Comparison of ENCODE assay signal across 1 cellular context in the genomic region with DNA sequence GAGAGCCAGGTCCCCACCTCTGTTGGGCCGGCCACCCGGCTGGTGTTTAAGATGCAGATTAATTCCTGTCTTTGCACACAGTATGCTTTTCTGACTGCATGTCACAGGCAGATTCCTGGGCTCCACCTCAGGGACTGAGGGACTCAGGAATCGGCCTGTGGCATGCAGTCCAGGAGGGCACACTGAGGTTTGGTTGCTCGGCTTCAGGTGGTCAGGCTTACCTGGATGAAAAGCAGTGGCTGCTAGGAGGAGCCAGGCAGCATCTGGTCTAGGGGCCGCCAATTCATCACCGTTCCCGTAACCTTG.
TF ChIP-seq lines count a peak whose summit lies in the region.

No MANE protein-coding gene starts in this region.

TF ChIP-seq in HepG2, 621 proteins besides CTCF, POLR2A, EP300 and RAD21:
- peak; percentile 19 for TF ChIP-seq XRCC5 (optimal IDR thresholded peaks at IDR 0.05; ENCODE audit: low read length)
- TF ChIP-seq PHF8 (CRISPR knock-in tag; IDR thresholded peaks at IDR 0.05): peak; percentile 27; the same call in 1 of the 2 replicates
- peak; percentile 6 for TF ChIP-seq JARID2 (CRISPR knock-in tag; IDR thresholded peaks at IDR 0.05; ENCODE audit: insufficient replicate concordance)
- no peak for TF ChIP-seq ZNF329 (CRISPR knock-in tag; IDR thresholded peaks at IDR 0.05; ENCODE audit: low read depth)
- TF ChIP-seq TBX3 (IDR thresholded peaks at IDR 0.05; ENCODE audit: borderline replicate concordance): no peak
- TF ChIP-seq PREB (CRISPR knock-in tag; IDR thresholded peaks at IDR 0.05): no peak
- TF ChIP-seq KDM5B (CRISPR knock-in tag; IDR thresholded peaks at IDR 0.05; ENCODE audit: borderline replicate concordance): peak; percentile 29; the same call in 1 of the 2 replicates
- TF ChIP-seq, protein P1, sequence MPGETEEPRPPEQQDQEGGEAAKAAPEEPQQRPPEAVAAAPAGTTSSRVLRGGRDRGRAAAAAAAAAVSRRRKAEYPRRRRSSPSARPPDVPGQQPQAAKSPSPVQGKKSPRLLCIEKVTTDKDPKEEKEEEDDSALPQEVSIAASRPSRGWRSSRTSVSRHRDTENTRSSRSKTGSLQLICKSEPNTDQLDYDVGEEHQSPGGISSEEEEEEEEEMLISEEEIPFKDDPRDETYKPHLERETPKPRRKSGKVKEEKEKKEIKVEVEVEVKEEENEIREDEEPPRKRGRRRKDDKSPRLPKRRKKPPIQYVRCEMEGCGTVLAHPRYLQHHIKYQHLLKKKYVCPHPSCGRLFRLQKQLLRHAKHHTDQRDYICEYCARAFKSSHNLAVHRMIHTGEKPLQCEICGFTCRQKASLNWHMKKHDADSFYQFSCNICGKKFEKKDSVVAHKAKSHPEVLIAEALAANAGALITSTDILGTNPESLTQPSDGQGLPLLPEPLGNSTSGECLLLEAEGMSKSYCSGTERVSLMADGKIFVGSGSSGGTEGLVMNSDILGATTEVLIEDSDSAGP (CRISPR knock-in tag; IDR thresholded peaks at IDR 0.05; ENCODE audit: borderline replicate concordance): peak; percentile 25; the same call in 1 of the 2 replicates
- 0 out of 2 replicates have a peak, but pooled peaks have one; percentile 5 for TF ChIP-seq POGK (CRISPR knock-in tag; conservative IDR thresholded peaks at IDR 0.05)
- TF ChIP-seq ZNF713 (CRISPR knock-in tag; IDR thresholded peaks at IDR 0.05): no peak
- TF ChIP-seq TEAD3 (CRISPR knock-in tag; optimal IDR thresholded peaks at IDR 0.05; ENCODE audit: borderline replicate concordance): peak; percentile 17
TF ChIP-seq in HepG2: peak in this region for 7.
